ENCODE assay signal across 27 cellular contexts in the genomic region with DNA sequence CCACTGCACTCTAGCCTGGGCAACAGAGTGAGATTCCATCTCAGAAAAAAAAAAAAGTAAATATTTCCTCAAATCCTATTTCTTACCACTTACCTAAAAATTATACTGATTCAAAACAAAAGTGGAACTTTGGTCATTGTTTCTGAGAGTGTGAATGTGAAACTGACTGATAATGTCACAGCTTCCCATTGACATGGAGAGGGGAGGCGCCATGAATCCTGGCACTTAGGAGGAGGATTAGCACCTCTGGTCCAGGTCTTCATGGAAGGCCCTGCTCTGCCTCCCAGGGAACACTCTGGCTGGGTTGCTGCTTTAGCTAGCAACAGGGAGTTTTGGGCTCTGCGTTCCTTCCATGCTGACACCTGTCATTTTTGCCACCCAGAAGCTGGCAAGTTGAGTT.
"Had no signal": no experiment of that assay in that cellular context is flagged by ENCODE, and none has a peak within 500 bp of the region (broad histone marks: within the 10 kb centered on the region; RNA-seq: fewer than 3 reads in every experiment).

No MANE protein-coding gene starts in this region.

- FAIRE-seq: endothelial cell of umbilical vein, frontal cortex had no signal

- DNase-seq: activated CD4-positive, alpha-beta memory T cell treated with anti-CD3 and anti-CD28 coated beads, Interleukin-2, amount 10 ng/mL, durations not matched to agents 7 days and 5 days; activated CD4-positive, alpha-beta T cell treated with anti-CD3 and anti-CD28 coated beads for 1 hour; activated CD4-positive, alpha-beta T cell treated with anti-CD3 and anti-CD28 coated beads for 4 hours; activated CD4-positive, alpha-beta T cell treated with anti-CD3 and anti-CD28 coated beads, Interleukin-2, amount 10 ng/mL, durations not matched to agents 7 days and 5 days; activated CD4-positive, alpha-beta T cell treated with anti-CD3 and anti-CD28 coated beads, Interleukin-2, amount 50 U/mL, for 4 hours; activated CD8-positive, alpha-beta memory T cell treated with anti-CD3 and anti-CD28 coated beads, Interleukin-2, amount 50 U/mL, for 48 hours; activated gamma-delta T cell; activated naive CD4-positive, alpha-beta T cell; activated naive CD4-positive, alpha-beta T cell treated with anti-CD3 and anti-CD28 coated beads, Interleukin-2, amount 10 ng/mL, durations not matched to agents 7 days and 5 days; activated naive CD8-positive, alpha-beta T cell treated with anti-CD3 and anti-CD28 coated beads, Interleukin-2, amount 10 ng/mL, durations not matched to agents 7 days and 5 days; activated T-cell treated with anti-CD3 and anti-CD28 coated beads for 4 hours; activated T-cell treated with anti-CD3 and anti-CD28 coated beads, Interleukin-2, amount 50 U/mL, for 24 hours; activated T-cell treated with anti-CD3 and anti-CD28 coated beads, Interleukin-2, amount 50 U/mL, for 72 hours; central memory CD4-positive, alpha-beta T cell; cerebellar nuclear complex; colonic mucosa; effector CD8-positive, alpha-beta T cell; esophagus squamous epithelium; head of caudate nucleus; T-helper 2 cell had no signal

- ATAC-seq: activated naive CD4-positive, alpha-beta T cell treated with anti-CD3 and anti-CD28 coated beads, Interleukin-2, amount 50 U/mL, for 72 hours; activated T-cell treated with anti-CD3 and anti-CD28 coated beads, Interleukin-2, amount 50 U/mL, for 72 hours had no signal

- H3K4me1 ChIP-seq: ascending aorta, breast epithelium, colonic mucosa, esophagus squamous epithelium had no signal

- H3K27me3 ChIP-seq: ascending aorta, breast epithelium, cardiac muscle cell, colonic mucosa, esophagus squamous epithelium had no signal

- H3K9me3 ChIP-seq: ascending aorta, breast epithelium, colonic mucosa, esophagus squamous epithelium had no signal

- H3K36me3 ChIP-seq: ascending aorta, breast epithelium, cardiac muscle cell, colonic mucosa, esophagus squamous epithelium had no signal

- H3K4me3 ChIP-seq: ascending aorta, breast epithelium, cardiac muscle cell, colonic mucosa, esophagus squamous epithelium had no signal

- H3K27ac ChIP-seq: ascending aorta, cardiac muscle cell, colonic mucosa, epithelial cell of prostate, esophagus squamous epithelium had no signal
